18 cellular contexts compared by ENCODE assay signal in the genomic region with DNA sequence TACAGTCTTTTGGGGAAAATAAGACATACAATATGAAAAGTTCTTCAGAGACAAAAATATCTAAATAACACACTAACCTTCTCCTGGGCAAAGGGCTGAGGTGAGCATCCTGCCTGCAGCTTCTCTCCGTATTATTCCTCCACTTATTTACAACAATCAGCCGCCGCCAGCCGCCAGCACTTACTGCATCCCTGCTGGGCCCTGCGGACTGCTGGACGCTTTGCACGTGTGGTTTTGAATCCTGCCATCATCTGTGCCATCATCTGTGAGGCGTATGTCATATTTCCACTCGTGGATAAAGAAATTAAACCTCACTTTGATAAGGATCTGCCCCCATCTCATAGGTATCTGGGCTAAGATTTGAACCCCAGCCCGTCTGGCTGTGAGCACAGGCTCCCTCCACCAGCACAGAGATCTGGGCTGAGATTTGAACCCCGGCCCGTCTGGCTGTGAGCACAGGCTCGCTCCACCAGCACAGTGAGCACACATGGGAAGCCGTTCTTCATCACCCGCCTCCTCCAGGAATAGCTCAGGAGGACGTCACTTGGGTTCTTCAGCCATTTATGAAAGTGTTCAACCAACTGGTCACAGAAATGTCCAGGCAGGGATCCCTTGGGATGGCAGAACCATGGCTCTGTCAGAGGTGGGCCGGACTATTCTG.
"Had no signal": no experiment of that assay in that cellular context is flagged by ENCODE, and none has a peak within 500 bp of the region (broad histone marks: within the 10 kb centered on the region; RNA-seq: fewer than 3 reads in every experiment).

No MANE protein-coding gene starts in this region.

- H3K4me1 ChIP-seq: esophagus muscularis mucosa, gastrocnemius medialis had no signal

- H3K27ac ChIP-seq: epithelial cell of prostate, esophagus muscularis mucosa, gastrocnemius medialis, hepatocyte, neutrophil had no signal

- H3K4me1 Mint-ChIP-seq: nephron had no signal

- H3K36me3 ChIP-seq: esophagus muscularis mucosa, gastrocnemius medialis, neutrophil had no signal

- FAIRE-seq: small intestine, urothelium cell line had no signal

- H3K27ac Mint-ChIP-seq: effector memory CD8-positive, alpha-beta T cell; nephron; type B pancreatic cell had no signal

- H3K4me3 ChIP-seq: esophagus muscularis mucosa, gastrocnemius medialis, hepatocyte, lung had no signal

- H3K36me3 Mint-ChIP-seq: naive B cell, type B pancreatic cell had no signal

- DNase-seq: effector memory CD8-positive, alpha-beta T cell; gastrocnemius medialis; left colon; left ventricle myocardium superior; mesenchymal stem cell; naive B cell; right cardiac atrium; small intestine; stimulated activated CD4-positive, alpha-beta T cell treated with anti-CD3 and anti-CD28 coated beads, Interleukin-2, amount 100 ng/mL, for 48 hours; stimulated activated naive CD4-positive, alpha-beta T cell treated with Interleukin-2 at 50 U/mL for 16 hours had no signal

- H3K9me3 Mint-ChIP-seq: effector memory CD8-positive, alpha-beta T cell; naive B cell; nephron; type B pancreatic cell had no signal

- H3K4me3 Mint-ChIP-seq: effector memory CD8-positive, alpha-beta T cell; naive B cell; nephron; type B pancreatic cell had no signal

- ATAC-seq: effector memory CD8-positive, alpha-beta T cell; gastrocnemius medialis; left colon; left ventricle myocardium superior; right cardiac atrium had no signal

- H3K9me3 ChIP-seq: esophagus muscularis mucosa, gastrocnemius medialis, neutrophil had no signal
